ENCODE assay signal across 10 cellular contexts in genomic region chr6:118660218-118660569, GRCh38. TPM values are rescaled to one million over a fixed set of nuclear protein-coding genes. Genes with fewer than 3 reads are reported as not detected.
A peak's percentile ranks its signal among the peaks of the same experiment; 100 is the strongest.
DNase-seq lines count a peak whose midpoint lies in the region; ATAC-seq and TF ChIP-seq lines count a peak whose summit lies in the region.
"Had no signal": no experiment of that assay in that cellular context is flagged by ENCODE, and none has a peak within 500 bp of the region (broad histone marks: within the 10 kb centered on the region; RNA-seq: fewer than 3 reads in every experiment).

No MANE protein-coding gene starts in this region.

- H3K36me3 Mint-ChIP-seq in nephron (ENCODE audit: low read depth) = no peaks in the 10 kb centered on the region
- H3K36me3 Mint-ChIP-seq in GM23338 (ENCODE audit: low read depth) = no peaks in the 10 kb centered on the region

- H3K27me3 Mint-ChIP-seq in nephron (ENCODE audit: low read depth) = no peaks in the 10 kb centered on the region
- H3K27me3 Mint-ChIP-seq in GM23338 (ENCODE audit: insufficient read depth, low read depth, poor library complexity) = no peaks in the 10 kb centered on the region

- H3K9me2 ChIP-seq in GM23338 (ENCODE audit: insufficient read depth) = no peaks in the 10 kb centered on the region; the same call in 1 of the 2 replicates

- no peak overlapping the region for H3K27ac ChIP-seq in GM23338 (ENCODE audit: low read depth)
- H3K27ac ChIP-seq: upper lobe of left lung had no signal

- H3K27me3 ChIP-seq in GM23338 (ENCODE audit: insufficient read depth) (no peaks in the 10 kb centered on the region), H7 (ENCODE audit: control insufficient read depth, insufficient read depth, low read length) (no peaks in the 10 kb centered on the region)
- H3K27me3 ChIP-seq: upper lobe of left lung had no signal

- DNase-seq in DMS79 treated with DMSO at 0.1 percent for 48 hours (lab: John Stamatoyannopoulos, UW) = peak; percentile 95
- DNase-seq in NCI-H345 treated with DMSO at 0.1 percent for 48 hours (lab: John Stamatoyannopoulos, UW; ENCODE audit: unreplicated experiment) = peak; percentile 98
- DNase-seq in activated T-cell treated with anti-CD3 and anti-CD28 coated beads for 48 hours (ENCODE audit: low read depth) = peak; percentile 27
- no peak for DNase-seq in GM23338 (ENCODE audit: low spot score)
- DNase-seq in NK-92 treated with Interleukin-12 subunit alpha and Interleukin-12 subunit beta, amount 100 ng/mL, for 24 hours (lab: John Stamatoyannopoulos, UW) = no peak
- no peak for DNase-seq in SW480 (ENCODE audit: low spot score)
- no peak for DNase-seq in H7
- DNase-seq: upper lobe of left lung had no signal

- H3F3A ChIP-seq in GM23338 (replicated peaks; ENCODE audit: low read depth) = no peaks in the 10 kb centered on the region

- H3K9me3 Mint-ChIP-seq in nephron (no peaks in the 10 kb centered on the region), GM23338 (no peaks in the 10 kb centered on the region)

- H3K27ac Mint-ChIP-seq in nephron (peak overlapping the region; percentile 73 to 85 (median 75)), GM23338 (no peak overlapping the region)

- TF ChIP-seq CTCF in nephron (IDR thresholded peaks at IDR 0.05; ENCODE audit: unreplicated experiment in 3 of 3) (no peak), GM23338 (conservative IDR thresholded peaks at IDR 0.05; ENCODE audit: low read depth in 2 of 2) (no peak)

- H2AFZ ChIP-seq in GM23338 = no peak overlapping the region

- no peak for ATAC-seq in GM23338
- ATAC-seq: GM12878 had no signal

- H3K4me3 Mint-ChIP-seq in nephron (no peak overlapping the region), GM23338 (no peak overlapping the region)

- H3K4me3 ChIP-seq in GM23338 = no peak overlapping the region
- no peak overlapping the region for H3K4me3 ChIP-seq in H7 (ENCODE audit: insufficient read depth, low read depth, low read length)
- H3K4me3 ChIP-seq: GM12878, upper lobe of left lung had no signal

- H3K4me1 Mint-ChIP-seq in nephron (peaks cover 26% of the 10 kb centered on the region), GM23338 (no peaks in the 10 kb centered on the region)

- no peak overlapping the region for H3K4me2 ChIP-seq in GM23338

- H4K20me1 ChIP-seq in GM23338 (replicated peaks; ENCODE audit: insufficient read depth) = no peaks in the 10 kb centered on the region

- H3K4me1 ChIP-seq in GM23338 (ENCODE audit: insufficient read depth) = no peaks in the 10 kb centered on the region
- H3K4me1 ChIP-seq: upper lobe of left lung had no signal

- H3K79me2 ChIP-seq in GM23338 (replicated peaks; ENCODE audit: insufficient read depth) = no peaks in the 10 kb centered on the region

- H3K36me3 ChIP-seq in GM23338 (ENCODE audit: insufficient read depth) (no peaks in the 10 kb centered on the region), H7 (replicated peaks; ENCODE audit: control insufficient read depth, insufficient read depth, low read length) (no peaks in the 10 kb centered on the region)
- H3K36me3 ChIP-seq: upper lobe of left lung had no signal

TF ChIP-seq in GM23338, 12 proteins besides CTCF, POLR2A, EP300 and RAD21 (continues in another document):
- TF ChIP-seq CREB1 (CRISPR knock-in tag; IDR thresholded peaks at IDR 0.05; ENCODE audit: low read depth) = no peak
- TF ChIP-seq JUNB (IDR thresholded peaks at IDR 0.05; ENCODE audit: unreplicated experiment) = no peak
- TF ChIP-seq STAT1 (IDR thresholded peaks at IDR 0.05; ENCODE audit: unreplicated experiment) = no peak
- TF ChIP-seq ZNF331 (CRISPR knock-in tag; IDR thresholded peaks at IDR 0.05; ENCODE audit: low read depth) = no peak
- TF ChIP-seq ETS1 (IDR thresholded peaks at IDR 0.05) = no peak
- no peak for TF ChIP-seq EZH2 (IDR thresholded peaks at IDR 0.05; ENCODE audit: low read depth, unreplicated experiment)
- TF ChIP-seq POLR2AphosphoS5 (IDR thresholded peaks at IDR 0.05; ENCODE audit: low read depth) = no peak
- no peak for TF ChIP-seq NANOG (IDR thresholded peaks at IDR 0.05; ENCODE audit: borderline replicate concordance)
- TF ChIP-seq ZNF462 (CRISPR knock-in tag; IDR thresholded peaks at IDR 0.05) = no peak

RNA-seq across cellular contexts. Expression of gene CEP85L, which starts 8.8 kb away (rescaled TPM):
- 10.1 and 13.4 TPM in 2 replicates for total RNA-seq in GM23338 (2014; rRNA removed; shearing (Covaris generic))
- polyA plus RNA-seq in GM23338 (2016; fragmentation: Nextera tagmentation; extraction: Ambion mirVana) = 9.1 and 10.8 TPM in 2 replicates
- 3.7 and 4.4 TPM in 2 replicates for total RNA-seq in H7 (2014; rRNA removed; shearing (Covaris generic))

Comparison
In these comparisons a context has a peak if more than half of its experiments do, and no peak if none do; other contexts are left out.
1. DNase-seq: peak in DMS79 treated with DMSO at 0.1 percent for 48 hours (single experiment), NCI-H345 treated with DMSO at 0.1 percent for 48 hours (single experiment) and activated T-cell treated with anti-CD3 and anti-CD28 coated beads for 48 hours (single experiment); none in GM23338 (single experiment), NK-92 treated with Interleukin-12 subunit alpha and Interleukin-12 subunit beta, amount 100 ng/mL, for 24 hours (single experiment), SW480 (single experiment) and H7 (single experiment).